ENCODE assay signal across 8 cellular contexts in the genomic region with DNA sequence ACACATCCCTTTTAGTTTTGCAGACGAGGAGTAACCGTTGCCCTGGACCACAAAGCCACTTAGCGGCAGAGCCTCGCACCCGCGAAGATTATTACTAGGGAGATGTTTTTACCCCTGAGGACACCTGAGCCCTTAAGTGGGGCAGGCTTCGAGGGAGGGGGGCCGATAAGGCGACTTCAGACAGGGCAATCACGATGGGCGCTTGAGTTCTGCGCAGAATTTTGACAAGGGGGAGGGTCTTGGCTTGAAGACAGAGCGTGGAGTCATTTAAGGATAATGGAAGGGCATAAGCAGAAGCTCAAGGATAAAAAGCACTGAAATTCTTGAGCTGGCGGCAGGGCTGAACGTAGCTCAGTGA. TPM values are rescaled to one million over a fixed set of nuclear protein-coding genes. Genes with fewer than 3 reads are reported as not detected.
DNase-seq lines count a peak whose midpoint lies in the region; ATAC-seq and TF ChIP-seq lines count a peak whose summit lies in the region.

No MANE protein-coding gene starts in this region.

- H3K4me1 ChIP-seq in IMR-90 (ENCODE audit: control insufficient read depth, insufficient read depth, low read length) (no peaks in the 10 kb centered on the region), duodenal mucosa (ENCODE audit: control insufficient read depth in 1 of 2, insufficient read depth in 2 of 2, low read length in 2 of 2) (peaks cover 13% of the 10 kb centered on the region in 2 donors)

- no TSS peak for BruUV-seq in IMR-90 (replicated peaks; lab: Mats Ljungman, UMichigan)

- no peak overlapping the region; the same call in 1 of the 2 replicates for H3K23ac ChIP-seq in IMR-90 (ENCODE audit: low read depth, low read length)

- peak overlapping the region; percentile 99 for H3K4me3 Mint-ChIP-seq in T-helper 2 cell treated with Interferon-gamma antibody and Interleukin-4, amounts not matched to agents 5 μg/mL and 100 μg/mL, for 36 hours
- peak overlapping the region; percentile 92 for H3K4me3 Mint-ChIP-seq in type B pancreatic cell

- CTCF ChIA-PET in IMR-90 (lab: Yijun Ruan, JAX): no interaction called here

- peak overlapping the region; percentile 14 for H3K18ac ChIP-seq in IMR-90 (ENCODE audit: low read depth, low read length)

- peak overlapping the region; percentile 74 for H3K27ac ChIP-seq in IMR-90 (ENCODE audit: insufficient read depth, low read length)
- peak overlapping the region; percentile 65 for H3K27ac ChIP-seq in duodenal mucosa (ENCODE audit: low read depth, low read length)

- peak overlapping the region; percentile 73 for H3K9ac ChIP-seq in IMR-90 (ENCODE audit: low read depth, low read length)
- H3K9ac ChIP-seq in duodenal mucosa (ENCODE audit: low read depth in 1 of 2, low read length in 2 of 2): peak overlapping the region; percentile 86 to 87

- H4K8ac ChIP-seq in IMR-90 (ENCODE audit: low read depth in 2 of 2, low read length in 2 of 2): peak overlapping the region; percentile 86 to 88

- H3K9me3 Mint-ChIP-seq in T-helper 2 cell treated with Interferon-gamma antibody and Interleukin-4, amounts not matched to agents 5 μg/mL and 100 μg/mL, for 36 hours: no peaks in the 10 kb centered on the region
- H3K9me3 Mint-ChIP-seq in type B pancreatic cell: no peaks in the 10 kb centered on the region

- peak overlapping the region; percentile 45 for H2BK5ac ChIP-seq in IMR-90 (ENCODE audit: low read depth, low read length, poor library complexity, severe bottlenecking)

- peak overlapping the region; percentile 83 for H3K4ac ChIP-seq in IMR-90 (ENCODE audit: low read depth, low read length)

- H2AFZ ChIP-seq in IMR-90 (replicated peaks; ENCODE audit: low read length, poor library complexity): peak overlapping the region; percentile 91

- peaks cover 10 to 11% of the 10 kb centered on the region in 2 experiments; a peak in 3 of 4 replicates for H3K79me1 ChIP-seq in IMR-90 (ENCODE audit: low read depth in 1 of 2, low read length in 2 of 2)

- WGBS in IMR-90 (ENCODE audit: extremely low coverage in 2 of 2, insufficient read length in 1 of 2), 2 experiments: 0% methylated on average over 3 of the region's 15 CpGs; no CpG with 5 or more reads in 1 of the 2 experiments

- H3K27me3 Mint-ChIP-seq in T-helper 2 cell treated with Interferon-gamma antibody and Interleukin-4, amounts not matched to agents 5 μg/mL and 100 μg/mL, for 36 hours (ENCODE audit: low read depth): peaks cover 11% of the 10 kb centered on the region
- no peaks in the 10 kb centered on the region for H3K27me3 Mint-ChIP-seq in type B pancreatic cell

- peak overlapping the region; percentile 76 for H3K4me2 ChIP-seq in IMR-90 (ENCODE audit: low read depth, low read length)

- intact Hi-C loops in IMR-90 (cut with micrococcal nuclease): loop anchor here (1.0 kb wide), 1 partner anchor 58 kb away; no protein-coding TSS in a partner anchor

- peak overlapping the region; percentile 34; the same call in 1 of the 2 replicates for H3K14ac ChIP-seq in IMR-90 (replicated peaks; ENCODE audit: low read depth, low read length)

- TF ChIP-seq CTCF in IMR-90 (conservative IDR thresholded peaks at IDR 0.05; ENCODE audit: low read depth, low read length) (no peak), type B pancreatic cell (conservative IDR thresholded peaks at IDR 0.05) (no peak)

- peak overlapping the region; percentile 69 for H3K4me3 ChIP-seq in IMR-90 (ENCODE audit: insufficient read depth, low read depth, low read length)
- H3K4me3 ChIP-seq in duodenal mucosa (ENCODE audit: low read depth in 1 of 2, low read length in 2 of 2): peak overlapping the region; percentile 90 to 96

- H2AK9ac ChIP-seq in IMR-90 (replicated peaks; ENCODE audit: low read depth, low read length, poor library complexity): peak overlapping the region; percentile 53

- in situ Hi-C loops in IMR-90 (cut with MboI; ENCODE audit: low sequenced_read_pairs): loop anchor here (10.0 kb wide), 1 partner anchor 59 kb away; the partner anchor contains the start of gene ELOVL4

- peak overlapping the region; percentile 73 for H4K91ac ChIP-seq in IMR-90 (ENCODE audit: insufficient read depth, low read depth, low read length)

- H2AK5ac ChIP-seq in IMR-90 (ENCODE audit: low read depth, low read length): no peak overlapping the region

- H4K5ac ChIP-seq in IMR-90 (ENCODE audit: low read depth, low read length): peak overlapping the region; percentile 46

- H3K9me3 ChIP-seq in IMR-90 (ENCODE audit: control insufficient read depth, insufficient read depth, low read length) (no peaks in the 10 kb centered on the region), duodenal mucosa (ENCODE audit: control insufficient read depth in 1 of 2, low read length in 2 of 2) (no peaks in the 10 kb centered on the region)

- H3K36me3 ChIP-seq in IMR-90 (ENCODE audit: control insufficient read depth, insufficient read depth, low read length) (no peaks in the 10 kb centered on the region), duodenal mucosa (ENCODE audit: control insufficient read depth in 1 of 2, insufficient read depth in 2 of 2, low read length in 2 of 2) (peaks cover 0 to 2% of the 10 kb centered on the region in 2 donors)

- TF ChIP-seq RAD21 in IMR-90 (IDR thresholded peaks at IDR 0.05; ENCODE audit: low read length): no peak

- no peaks in the 10 kb centered on the region for H3K9me1 ChIP-seq in IMR-90 (ENCODE audit: insufficient read depth, low read length)

- H3K27me3 ChIP-seq in IMR-90 (ENCODE audit: control insufficient read depth, insufficient read depth, low read length) (peaks cover 1% of the 10 kb centered on the region; the same call in 1 of the 2 replicates), duodenal mucosa (ENCODE audit: control insufficient read depth in 1 of 2, insufficient read depth in 2 of 2, low read length in 2 of 2) (no peaks in the 10 kb centered on the region)

- dilution Hi-C loops in IMR-90 (cut with HindIII; ENCODE audit: low sequenced_read_pairs, unreplicated experiment): no loop called here

- peaks cover 33% of the 10 kb centered on the region for H3K4me1 Mint-ChIP-seq in T-helper 2 cell treated with Interferon-gamma antibody and Interleukin-4, amounts not matched to agents 5 μg/mL and 100 μg/mL, for 36 hours (ENCODE audit: low read depth)
- peaks cover 22% of the 10 kb centered on the region for H3K4me1 Mint-ChIP-seq in type B pancreatic cell (ENCODE audit: unreplicated experiment)

- peak in 8 of 14 donors; percentile 33 to 65 (median 40) for DNase-seq in C1 segment of cervical spinal cord (lab: John Stamatoyannopoulos, UW)
- DNase-seq in IMR-90: no peak
- DNase-seq in T-helper 2 cell treated with Interferon-gamma antibody and Interleukin-4, amounts not matched to agents 5 μg/mL and 100 μg/mL, for 36 hours (ENCODE audit: low spot score): no peak
- DNase-seq in midbrain (lab: John Stamatoyannopoulos, UW): peak; percentile 47
- no peak for DNase-seq in type B pancreatic cell (ENCODE audit: extremely low spot score, unreplicated experiment)
- DNase-seq in HPDE6-E6E7 (ENCODE audit: extremely low spot score): no peak

- no peak overlapping the region for H2BK15ac ChIP-seq in IMR-90 (ENCODE audit: low read depth, low read length)

- peak overlapping the region; percentile 96 for H3K27ac Mint-ChIP-seq in T-helper 2 cell treated with Interferon-gamma antibody and Interleukin-4, amounts not matched to agents 5 μg/mL and 100 μg/mL, for 36 hours
- H3K27ac Mint-ChIP-seq in type B pancreatic cell: peak overlapping the region; percentile 95

- H4K20me1 ChIP-seq in IMR-90 (ENCODE audit: insufficient read depth, low read length): no peaks in the 10 kb centered on the region

- ATAC-seq in GM19043 (IDR thresholded peaks at IDR 0.05; ENCODE audit: low read depth, unreplicated experiment): peak; percentile 3
- ATAC-seq in IMR-90 (ENCODE audit: low read depth): no peak

- peaks cover 29% of the 10 kb centered on the region for H3K36me3 Mint-ChIP-seq in T-helper 2 cell treated with Interferon-gamma antibody and Interleukin-4, amounts not matched to agents 5 μg/mL and 100 μg/mL, for 36 hours (ENCODE audit: low read depth)
- H3K36me3 Mint-ChIP-seq in type B pancreatic cell: no peaks in the 10 kb centered on the region

- POLR2A ChIA-PET in IMR-90 (lab: Charles Lee; ENCODE audit: unreplicated experiment): no interaction called here

- no peak for TF ChIP-seq POLR2A in IMR-90 (IDR thresholded peaks at IDR 0.05; ENCODE audit: low read depth, low read length)

- no peak overlapping the region for H2BK20ac ChIP-seq in IMR-90 (ENCODE audit: low read depth, low read length)

- H3K56ac ChIP-seq in IMR-90 (ENCODE audit: extremely low read depth, insufficient read depth, low read length): peak overlapping the region; percentile 40; the same call in 1 of the 2 replicates

- 0 out of 2 replicates have a peak overlapping the region, but pooled peaks have one; percentile 11 for H2BK120ac ChIP-seq in IMR-90 (ENCODE audit: low read depth, low read length)

TF ChIP-seq in IMR-90, 13 proteins besides CTCF, POLR2A, EP300 and RAD21 (continues in another document):
- TF ChIP-seq CHD1 (IDR thresholded peaks at IDR 0.05; ENCODE audit: low read depth, low read length) (no peak), ELK1 (IDR thresholded peaks at IDR 0.05; ENCODE audit: borderline replicate concordance, low read depth, low read length) (no peak), FOS (IDR thresholded peaks at IDR 0.05; ENCODE audit: low read depth, low read length) (no peak), BHLHE40 (IDR thresholded peaks at IDR 0.05; ENCODE audit: low read depth, low read length) (no peak), MAZ (IDR thresholded peaks at IDR 0.05; ENCODE audit: borderline replicate concordance, low read depth, low read length) (no peak)

RNA-seq across cellular contexts. Expression of gene TTK, which starts 0.6 kb away (rescaled TPM):
- total RNA-seq in IMR-90 (2012; rRNA removed): 21.5 and 35.3 TPM in 2 replicates
- 7.2 and 7.5 TPM in 2 replicates for polyA plus RNA-seq in IMR-90 (2012; rRNA removed)
- 0.66 and 1.2 TPM in 2 replicates for polyA plus RNA-seq in IMR-90 (2012; cell fraction: cytosol; rRNA removed)
- polyA plus RNA-seq in IMR-90 (2012; cell fraction: nucleus; rRNA removed; ENCODE audit: low replicate concordance): 0.40 and 4.6 TPM in 2 replicates
- total RNA-seq in type B pancreatic cell (ENCODE audit: low replicate concordance): 13.4 and 32.1 TPM in 2 replicates

RNA-seq across cellular contexts. Expression of gene ELOVL4, which starts 56.5 kb away (rescaled TPM):
- 2.3 and 5.0 TPM in 2 replicates for total RNA-seq in IMR-90 (2012; rRNA removed)
- 1.5 and 2.2 TPM in 2 replicates for polyA plus RNA-seq in IMR-90 (2012; rRNA removed)
- polyA plus RNA-seq in IMR-90 (2012; cell fraction: cytosol; rRNA removed): 0.67 and 0.86 TPM in 2 replicates
- polyA plus RNA-seq in IMR-90 (2012; cell fraction: nucleus; rRNA removed; ENCODE audit: low replicate concordance): 0.34 and 0.96 TPM in 2 replicates
- total RNA-seq in type B pancreatic cell (ENCODE audit: low replicate concordance): 9.1 and 11.5 TPM in 2 replicates

Comparison
In these comparisons a context has a peak if more than half of its experiments do, and no peak if none do; other contexts are left out.
1. DNase-seq: peak in C1 segment of cervical spinal cord (8 of 14) and midbrain (single experiment); none in IMR-90 (single experiment), T-helper 2 cell treated with Interferon-gamma antibody and Interleukin-4, amounts not matched to agents 5 μg/mL and 100 μg/mL, for 36 hours (single experiment), type B pancreatic cell (single experiment) and HPDE6-E6E7 (single experiment).